1 cellular context compared by ENCODE assay signal in the genomic region with DNA sequence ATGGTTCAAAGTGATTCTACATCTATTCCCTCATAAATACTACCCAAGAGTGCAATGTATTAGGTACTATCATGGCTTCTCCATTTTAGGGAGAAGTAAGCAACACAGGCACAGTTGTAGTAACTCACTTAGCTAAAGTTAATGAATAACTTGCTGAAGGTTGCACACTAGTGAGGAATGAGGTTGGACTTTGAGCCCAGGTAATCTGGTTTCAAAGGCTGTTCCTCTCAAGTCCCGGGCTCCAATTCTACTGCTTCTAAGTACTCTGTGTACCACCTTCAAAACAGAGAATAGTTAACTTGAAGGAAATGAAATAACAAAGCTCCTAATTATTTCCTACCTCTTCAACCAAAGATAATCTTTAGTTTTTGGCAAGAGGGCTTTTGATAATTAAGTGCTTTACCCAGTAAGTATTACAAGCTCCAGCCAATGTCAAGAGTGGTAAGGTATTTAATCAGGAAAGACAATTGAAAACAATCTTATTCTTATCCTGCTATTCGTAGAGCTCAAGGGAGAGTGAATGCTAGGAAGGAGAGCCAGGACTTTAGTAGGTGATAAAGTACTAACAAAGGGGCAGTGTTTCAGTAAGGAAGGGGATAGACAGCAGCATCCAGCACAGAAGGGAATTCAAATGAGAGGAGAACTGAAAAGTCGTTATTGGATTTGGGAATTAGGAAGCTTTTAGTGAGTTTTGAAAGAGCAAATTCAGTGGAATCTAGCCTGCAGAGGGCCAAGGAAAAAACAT.
TF ChIP-seq lines count a peak whose summit lies in the region.

No MANE protein-coding gene starts in this region.

TF ChIP-seq in HepG2, 621 proteins besides CTCF, POLR2A, EP300 and RAD21 (continued from another document and continues in another):
- no peak for TF ChIP-seq ZNF142 (CRISPR knock-in tag; IDR thresholded peaks at IDR 0.05)
- TF ChIP-seq UBTF (CRISPR knock-in tag; IDR thresholded peaks at IDR 0.05): no peak
- TF ChIP-seq ARNT2 (CRISPR knock-in tag; IDR thresholded peaks at IDR 0.05; ENCODE audit: low read depth): peak; percentile 37; the same call in 1 of the 2 replicates
- TF ChIP-seq DR1 (CRISPR knock-in tag; IDR thresholded peaks at IDR 0.05): no peak
- no peak for TF ChIP-seq ZNF781 (CRISPR knock-in tag; IDR thresholded peaks at IDR 0.05; ENCODE audit: borderline replicate concordance, not compliant biosample characterization)
- TF ChIP-seq, protein P1, sequence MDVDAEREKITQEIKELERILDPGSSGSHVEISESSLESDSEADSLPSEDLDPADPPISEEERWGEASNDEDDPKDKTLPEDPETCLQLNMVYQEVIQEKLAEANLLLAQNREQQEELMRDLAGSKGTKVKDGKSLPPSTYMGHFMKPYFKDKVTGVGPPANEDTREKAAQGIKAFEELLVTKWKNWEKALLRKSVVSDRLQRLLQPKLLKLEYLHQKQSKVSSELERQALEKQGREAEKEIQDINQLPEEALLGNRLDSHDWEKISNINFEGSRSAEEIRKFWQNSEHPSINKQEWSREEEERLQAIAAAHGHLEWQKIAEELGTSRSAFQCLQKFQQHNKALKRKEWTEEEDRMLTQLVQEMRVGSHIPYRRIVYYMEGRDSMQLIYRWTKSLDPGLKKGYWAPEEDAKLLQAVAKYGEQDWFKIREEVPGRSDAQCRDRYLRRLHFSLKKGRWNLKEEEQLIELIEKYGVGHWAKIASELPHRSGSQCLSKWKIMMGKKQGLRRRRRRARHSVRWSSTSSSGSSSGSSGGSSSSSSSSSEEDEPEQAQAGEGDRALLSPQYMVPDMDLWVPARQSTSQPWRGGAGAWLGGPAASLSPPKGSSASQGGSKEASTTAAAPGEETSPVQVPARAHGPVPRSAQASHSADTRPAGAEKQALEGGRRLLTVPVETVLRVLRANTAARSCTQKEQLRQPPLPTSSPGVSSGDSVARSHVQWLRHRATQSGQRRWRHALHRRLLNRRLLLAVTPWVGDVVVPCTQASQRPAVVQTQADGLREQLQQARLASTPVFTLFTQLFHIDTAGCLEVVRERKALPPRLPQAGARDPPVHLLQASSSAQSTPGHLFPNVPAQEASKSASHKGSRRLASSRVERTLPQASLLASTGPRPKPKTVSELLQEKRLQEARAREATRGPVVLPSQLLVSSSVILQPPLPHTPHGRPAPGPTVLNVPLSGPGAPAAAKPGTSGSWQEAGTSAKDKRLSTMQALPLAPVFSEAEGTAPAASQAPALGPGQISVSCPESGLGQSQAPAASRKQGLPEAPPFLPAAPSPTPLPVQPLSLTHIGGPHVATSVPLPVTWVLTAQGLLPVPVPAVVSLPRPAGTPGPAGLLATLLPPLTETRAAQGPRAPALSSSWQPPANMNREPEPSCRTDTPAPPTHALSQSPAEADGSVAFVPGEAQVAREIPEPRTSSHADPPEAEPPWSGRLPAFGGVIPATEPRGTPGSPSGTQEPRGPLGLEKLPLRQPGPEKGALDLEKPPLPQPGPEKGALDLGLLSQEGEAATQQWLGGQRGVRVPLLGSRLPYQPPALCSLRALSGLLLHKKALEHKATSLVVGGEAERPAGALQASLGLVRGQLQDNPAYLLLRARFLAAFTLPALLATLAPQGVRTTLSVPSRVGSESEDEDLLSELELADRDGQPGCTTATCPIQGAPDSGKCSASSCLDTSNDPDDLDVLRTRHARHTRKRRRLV (CRISPR knock-in tag; IDR thresholded peaks at IDR 0.05): no peak
- no peak for TF ChIP-seq CEBPZ (IDR thresholded peaks at IDR 0.05; ENCODE audit: low read length)
- TF ChIP-seq HBP1 (CRISPR knock-in tag; IDR thresholded peaks at IDR 0.05; ENCODE audit: low read depth): no peak
- TF ChIP-seq TMF1 (CRISPR knock-in tag; IDR thresholded peaks at IDR 0.05; ENCODE audit: low read depth): no peak
- TF ChIP-seq AHDC1 (CRISPR knock-in tag; IDR thresholded peaks at IDR 0.05; ENCODE audit: borderline replicate concordance): peak; percentile 80; the same call in 1 of the 2 replicates
- TF ChIP-seq, protein P2, sequence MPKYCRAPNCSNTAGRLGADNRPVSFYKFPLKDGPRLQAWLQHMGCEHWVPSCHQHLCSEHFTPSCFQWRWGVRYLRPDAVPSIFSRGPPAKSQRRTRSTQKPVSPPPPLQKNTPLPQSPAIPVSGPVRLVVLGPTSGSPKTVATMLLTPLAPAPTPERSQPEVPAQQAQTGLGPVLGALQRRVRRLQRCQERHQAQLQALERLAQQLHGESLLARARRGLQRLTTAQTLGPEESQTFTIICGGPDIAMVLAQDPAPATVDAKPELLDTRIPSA (CRISPR knock-in tag; IDR thresholded peaks at IDR 0.05; ENCODE audit: borderline replicate concordance): no peak
- no peak for TF ChIP-seq ZNF562 (CRISPR knock-in tag; IDR thresholded peaks at IDR 0.05; ENCODE audit: borderline replicate concordance)
- no peak for TF ChIP-seq PPARG (CRISPR knock-in tag; conservative IDR thresholded peaks at IDR 0.05)
- peak; percentile 15; the same call in 1 of the 2 replicates for TF ChIP-seq KDM1A (CRISPR knock-in tag; IDR thresholded peaks at IDR 0.05)
- no peak for TF ChIP-seq GPN1 (CRISPR knock-in tag; IDR thresholded peaks at IDR 0.05; ENCODE audit: borderline replicate concordance)
- TF ChIP-seq, protein P3, sequence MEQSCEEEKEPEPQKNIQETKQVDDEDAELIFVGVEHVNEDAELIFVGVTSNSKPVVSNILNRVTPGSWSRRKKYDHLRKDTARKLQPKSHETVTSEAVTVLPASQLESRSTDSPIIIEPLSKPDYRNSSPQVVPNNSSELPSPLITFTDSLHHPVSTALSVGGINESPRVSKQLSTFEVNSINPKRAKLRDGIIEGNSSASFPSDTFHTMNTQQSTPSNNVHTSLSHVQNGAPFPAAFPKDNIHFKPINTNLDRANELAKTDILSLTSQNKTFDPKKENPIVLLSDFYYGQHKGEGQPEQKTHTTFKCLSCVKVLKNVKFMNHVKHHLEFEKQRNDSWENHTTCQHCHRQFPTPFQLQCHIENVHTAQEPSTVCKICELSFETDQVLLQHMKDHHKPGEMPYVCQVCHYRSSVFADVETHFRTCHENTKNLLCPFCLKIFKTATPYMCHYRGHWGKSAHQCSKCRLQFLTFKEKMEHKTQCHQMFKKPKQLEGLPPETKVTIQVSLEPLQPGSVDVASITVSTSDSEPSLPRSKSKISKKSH (CRISPR knock-in tag; IDR thresholded peaks at IDR 0.05; ENCODE audit: borderline replicate concordance): no peak
